In genomic region chr15:65877752-65878151, GRCh38 we compare ENCODE assay signal across 30 cellular contexts.
"Had no signal": no experiment of that assay in that cellular context is flagged by ENCODE, and none has a peak within 500 bp of the region (broad histone marks: within the 10 kb centered on the region; RNA-seq: fewer than 3 reads in every experiment).

No MANE protein-coding gene starts in this region.

- H3K4me3 Mint-ChIP-seq: activated naive CD8-positive, alpha-beta T cell; activated T-cell treated with anti-CD3 and anti-CD28 coated beads, Interleukin-2, amount 50 U/mL, for 24 hours; endodermal cell; natural killer cell treated with Interleukin-12 subunit alpha and Interleukin-12 subunit beta and Interleukin-15 and Interleukin-18, amount 100 ng/mL, for 72 hours; stimulated activated memory B cell treated with anti-CD40 and anti-IgM and Interleukin-4, amounts not matched to agents 10 μg/mL and 1 μg/mL and 100 μg/mL, for 72 hours; T-helper 17 cell; WTC11 had no signal

- H3K9me3 Mint-ChIP-seq: activated T-cell treated with anti-CD3 and anti-CD28 coated beads, Interleukin-2, amount 50 U/mL, for 24 hours; endodermal cell; natural killer cell treated with Interleukin-12 subunit alpha and Interleukin-12 subunit beta and Interleukin-15 and Interleukin-18, amount 100 ng/mL, for 72 hours; stimulated activated memory B cell treated with anti-CD40 and anti-IgM and Interleukin-4, amounts not matched to agents 10 μg/mL and 1 μg/mL and 100 μg/mL, for 72 hours; WTC11 had no signal

- H3K4me3 ChIP-seq: esophagus squamous epithelium, gastrocnemius medialis, left ventricle myocardium inferior, lung, right lobe of liver, tibial nerve had no signal

- DNase-seq: activated CD4-positive, alpha-beta T cell treated with anti-CD3 and anti-CD28 coated beads for 1 hour; activated CD4-positive, alpha-beta T cell treated with anti-CD3 and anti-CD28 coated beads, Interleukin-2, amount 50 U/mL, for 48 hours; activated CD8-positive, alpha-beta memory T cell treated with anti-CD3 and anti-CD28 coated beads for 24 hours; activated effector memory CD4-positive, alpha-beta T cell treated with Interleukin-2 at 50 U/mL for 16 hours; activated naive CD4-positive, alpha-beta T cell treated with Interleukin-2 at 50 U/mL for 16 hours; activated T-cell treated with anti-CD3 and anti-CD28 coated beads, Interleukin-2, amount 50 U/mL, for 24 hours; amniotic stem cell; brain microvascular endothelial cell; cortex of kidney; endodermal cell; esophagus squamous epithelium; gastrocnemius medialis; glutamatergic neuron; islet precursor cell; left ventricle myocardium inferior; mesendoderm; posterior cingulate gyrus; right lobe of liver; SK-N-SH; stimulated activated CD4-positive, alpha-beta T cell treated with anti-CD3 and anti-CD28 coated beads, Interleukin-12 subunit alpha, Interleukin-12 subunit beta, amount 100 ng/mL, for 4 hours; stimulated activated CD4-positive, alpha-beta T cell treated with anti-CD3 and anti-CD28 coated beads, Interleukin-4, amount 100 ng/mL, for 24 hours; SW 1271; T-helper 17 cell had no signal

- ATAC-seq: gastrocnemius medialis; right lobe of liver; stimulated activated memory B cell treated with anti-CD40 and anti-IgM and Interleukin-4, amounts not matched to agents 10 μg/mL and 1 μg/mL and 100 μg/mL, for 72 hours; T-helper 17 cell; WTC11 had no signal

- H3K27me3 Mint-ChIP-seq: activated naive CD8-positive, alpha-beta T cell; activated T-cell treated with anti-CD3 and anti-CD28 coated beads, Interleukin-2, amount 50 U/mL, for 24 hours; natural killer cell treated with Interleukin-12 subunit alpha and Interleukin-12 subunit beta and Interleukin-15 and Interleukin-18, amount 100 ng/mL, for 72 hours; stimulated activated memory B cell treated with anti-CD40 and anti-IgM and Interleukin-4, amounts not matched to agents 10 μg/mL and 1 μg/mL and 100 μg/mL, for 72 hours; T-helper 17 cell had no signal

- H3K27ac ChIP-seq: brain microvascular endothelial cell, epithelial cell of prostate, esophagus squamous epithelium, gastrocnemius medialis, left ventricle myocardium inferior, right lobe of liver, tibial nerve had no signal

- H3K4me1 ChIP-seq: right lobe of liver had no signal

- H3K27ac Mint-ChIP-seq: activated naive CD8-positive, alpha-beta T cell; activated T-cell treated with anti-CD3 and anti-CD28 coated beads, Interleukin-2, amount 50 U/mL, for 24 hours; endodermal cell; stimulated activated memory B cell treated with anti-CD40 and anti-IgM and Interleukin-4, amounts not matched to agents 10 μg/mL and 1 μg/mL and 100 μg/mL, for 72 hours; T-helper 17 cell; WTC11 had no signal

- H3K27me3 ChIP-seq: brain microvascular endothelial cell, esophagus squamous epithelium, gastrocnemius medialis, right lobe of liver, tibial nerve had no signal

- H3K9me3 ChIP-seq: esophagus squamous epithelium, gastrocnemius medialis, left ventricle myocardium inferior, right lobe of liver, SK-N-SH, tibial nerve had no signal
